In the genomic region with DNA sequence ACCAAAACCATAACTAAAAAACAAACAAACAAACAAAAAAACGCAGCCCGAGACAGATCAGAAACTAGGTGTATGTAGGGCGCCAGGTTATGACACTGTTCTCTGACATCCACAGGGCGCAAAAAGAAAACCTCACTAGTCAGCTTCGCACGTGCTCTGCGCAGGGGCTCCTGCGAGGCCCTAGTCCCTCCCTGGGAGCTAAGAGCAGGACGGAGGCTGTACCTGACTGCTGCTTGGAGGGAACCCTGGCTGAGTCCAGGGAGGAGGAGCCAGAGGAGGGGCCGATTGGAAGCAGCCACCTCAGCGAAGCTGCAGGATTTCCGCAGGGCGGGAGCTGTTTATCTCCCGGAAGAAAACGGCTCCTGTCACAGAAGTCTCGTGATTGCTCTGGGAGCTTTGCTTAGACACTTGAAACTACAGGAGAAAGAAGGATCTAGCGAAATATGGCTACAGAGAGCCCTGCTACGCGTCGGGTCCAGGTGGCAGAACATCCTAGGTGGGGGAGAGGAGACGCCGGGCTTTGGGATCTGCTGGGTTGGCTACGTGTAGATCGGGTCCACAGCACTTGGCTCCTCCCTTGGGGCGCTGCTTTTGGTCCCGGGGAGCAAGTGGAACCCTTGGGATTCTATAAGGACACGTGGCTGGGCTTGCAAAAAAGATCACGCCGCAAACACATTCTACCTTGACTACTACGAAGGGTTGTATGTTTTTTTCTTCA, we compare ENCODE assay signal across 8 cellular contexts. TPM values are rescaled to one million over a fixed set of nuclear protein-coding genes. Genes with fewer than 3 reads are reported as not detected.
DNase-seq lines count a peak whose midpoint lies in the region; ATAC-seq and TF ChIP-seq lines count a peak whose summit lies in the region.

Gene GALK2, plus strand, starts transcription at position 368 of the 718 bp plus-strand sequence. Its CDS starts 76 bp downstream, at position 444.

- peak; percentile 6 for TF ChIP-seq POLR2A in esophagus muscularis mucosa (IDR thresholded peaks at IDR 0.05; ENCODE audit: low read depth)

- H3K9me3 ChIP-seq in Panc1 (ENCODE audit: control insufficient read depth, insufficient read depth, low read depth, low read length) (no peaks in the 10 kb centered on the region), esophagus muscularis mucosa (no peaks in the 10 kb centered on the region)

- ATAC-seq in GM21576 (IDR thresholded peaks at IDR 0.05; ENCODE audit: unreplicated experiment) = peak; percentile 92
- ATAC-seq in Panc1 = peak; percentile 99

- POLR2A ChIA-PET in Panc1 (lab: Charles Lee) = interaction anchor here (0.8 kb wide), 1 partner anchor 15 kb away, joined by 3 read pairs; the partner anchor contains the start of gene COPS2

- peak within 1 kb of the TSS; percentile 91 to 98 for H3K4me3 ChIP-seq in Panc1 (ENCODE audit: low read depth in 2 of 2, low read length in 2 of 2)
- H3K4me3 ChIP-seq in esophagus muscularis mucosa = peak within 1 kb of the TSS; percentile 55 to 70 (median 67)

- H3K27ac ChIP-seq in Panc1 (ENCODE audit: low read length) (peak within 1 kb of the TSS; percentile 98), esophagus muscularis mucosa (replicated peaks in 1 of 4) (peak within 1 kb of the TSS; percentile 76 to 84 (median 78))

- 4% methylated on average over 30 of the region's 30 CpGs for WGBS in esophagus muscularis mucosa

- TF ChIP-seq EP300 in Ishikawa (IDR thresholded peaks at IDR 0.05; ENCODE audit: borderline replicate concordance) (no peak), esophagus muscularis mucosa (IDR thresholded peaks at IDR 0.05) (no peak)

- no TSS peak for BruUV-seq in Panc1 (replicated peaks; lab: Mats Ljungman, UMichigan)

- H3K36me3 ChIP-seq in Panc1 (ENCODE audit: control insufficient read depth, insufficient read depth, low read length) (no peaks in the 10 kb centered on the region), esophagus muscularis mucosa (no peaks in the 10 kb centered on the region)

- DNase-seq in DMS153 (lab: John Stamatoyannopoulos, UW) (peak; percentile 81), Panc1 (ENCODE audit: low read depth, low spot score) (peak; percentile 88), esophagus muscularis mucosa (ENCODE audit: extremely low spot score) (peak; percentile 94), myocyte (ENCODE audit: low read depth) (peak; percentile 75)
- DNase-seq in activated T-cell treated with anti-CD3 and anti-CD28 coated beads, Interleukin-2, amount 50 U/mL, for 48 hours = peak; percentile 82 to 88
- peak; percentile 49 to 80 for DNase-seq in stimulated activated CD8-positive, alpha-beta memory T cell treated with anti-CD3 and anti-CD28 coated beads, Interleukin-7, amount 100 ng/mL, for 48 hours (ENCODE audit: extremely low read depth in 1 of 2, low read depth in 1 of 2)

- intact Hi-C loops in Panc1 (cut with micrococcal nuclease; ENCODE audit: unreplicated experiment) (no loop called here), esophagus muscularis mucosa (cut with DNase I) (no loop called here)

- in situ Hi-C loops in Panc1 (cut with HindIII; ENCODE audit: low pct_unique_long_range_greater_than_20kb, low sequenced_read_pairs) = no loop called here

- no peak for TF ChIP-seq CTCF in Panc1 (IDR thresholded peaks at IDR 0.05)
- no peak for TF ChIP-seq CTCF in esophagus muscularis mucosa (IDR thresholded peaks at IDR 0.05)

- CTCF ChIA-PET in Panc1 (lab: Charles Lee) = interaction anchor here (0.6 to 0.9 kb wide), 3 partner anchors 24 to 302 kb away, joined by 3 to 4 read pairs (median 3); no protein-coding TSS in a partner anchor

- H3K4me1 ChIP-seq in Panc1 (ENCODE audit: control insufficient read depth, insufficient read depth, low read length) (peaks cover 15% of the 10 kb centered on the region), esophagus muscularis mucosa (peaks cover 8 to 20% (median 18%) of the 10 kb centered on the region in 4 donors)

- no peak for TF ChIP-seq RAD21 in Ishikawa (IDR thresholded peaks at IDR 0.05; ENCODE audit: low read depth)

- H3K27me3 ChIP-seq in Panc1 (ENCODE audit: control insufficient read depth, insufficient read depth, low read length) (no peaks in the 10 kb centered on the region), esophagus muscularis mucosa (no peaks in the 10 kb centered on the region)

TF ChIP-seq in Ishikawa, 13 proteins besides CTCF, POLR2A, EP300 and RAD21:
- TF ChIP-seq TEAD4 (IDR thresholded peaks at IDR 0.05) (peak; percentile 8; the same call in 1 of the 2 replicates), ZBTB7A (IDR thresholded peaks at IDR 0.05; ENCODE audit: low read depth) (no peak), FOXM1 (IDR thresholded peaks at IDR 0.05; ENCODE audit: borderline replicate concordance, low read depth) (no peak), YY1 (IDR thresholded peaks at IDR 0.05; ENCODE audit: low read depth) (no peak), NFIC (IDR thresholded peaks at IDR 0.05) (no peak), TAF1 (IDR thresholded peaks at IDR 0.05; ENCODE audit: low read depth) (no peak; the same call in none of the 2 replicates), CREB1 (IDR thresholded peaks at IDR 0.05; ENCODE audit: low read depth) (no peak; the same call in none of the 2 replicates), MAX (IDR thresholded peaks at IDR 0.05) (peak; percentile 99), CEBPB (IDR thresholded peaks at IDR 0.05) (no peak), EGR1 (IDR thresholded peaks at IDR 0.05) (no peak), TCF12 (IDR thresholded peaks at IDR 0.05; ENCODE audit: low read depth) (no peak)
- TF ChIP-seq, protein P1, sequence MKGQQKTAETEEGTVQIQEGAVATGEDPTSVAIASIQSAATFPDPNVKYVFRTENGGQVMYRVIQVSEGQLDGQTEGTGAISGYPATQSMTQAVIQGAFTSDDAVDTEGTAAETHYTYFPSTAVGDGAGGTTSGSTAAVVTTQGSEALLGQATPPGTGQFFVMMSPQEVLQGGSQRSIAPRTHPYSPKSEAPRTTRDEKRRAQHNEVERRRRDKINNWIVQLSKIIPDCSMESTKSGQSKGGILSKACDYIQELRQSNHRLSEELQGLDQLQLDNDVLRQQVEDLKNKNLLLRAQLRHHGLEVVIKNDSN (IDR thresholded peaks at IDR 0.05) = peak; percentile 21; the same call in 1 of the 2 replicates
- TF ChIP-seq, protein P2, sequence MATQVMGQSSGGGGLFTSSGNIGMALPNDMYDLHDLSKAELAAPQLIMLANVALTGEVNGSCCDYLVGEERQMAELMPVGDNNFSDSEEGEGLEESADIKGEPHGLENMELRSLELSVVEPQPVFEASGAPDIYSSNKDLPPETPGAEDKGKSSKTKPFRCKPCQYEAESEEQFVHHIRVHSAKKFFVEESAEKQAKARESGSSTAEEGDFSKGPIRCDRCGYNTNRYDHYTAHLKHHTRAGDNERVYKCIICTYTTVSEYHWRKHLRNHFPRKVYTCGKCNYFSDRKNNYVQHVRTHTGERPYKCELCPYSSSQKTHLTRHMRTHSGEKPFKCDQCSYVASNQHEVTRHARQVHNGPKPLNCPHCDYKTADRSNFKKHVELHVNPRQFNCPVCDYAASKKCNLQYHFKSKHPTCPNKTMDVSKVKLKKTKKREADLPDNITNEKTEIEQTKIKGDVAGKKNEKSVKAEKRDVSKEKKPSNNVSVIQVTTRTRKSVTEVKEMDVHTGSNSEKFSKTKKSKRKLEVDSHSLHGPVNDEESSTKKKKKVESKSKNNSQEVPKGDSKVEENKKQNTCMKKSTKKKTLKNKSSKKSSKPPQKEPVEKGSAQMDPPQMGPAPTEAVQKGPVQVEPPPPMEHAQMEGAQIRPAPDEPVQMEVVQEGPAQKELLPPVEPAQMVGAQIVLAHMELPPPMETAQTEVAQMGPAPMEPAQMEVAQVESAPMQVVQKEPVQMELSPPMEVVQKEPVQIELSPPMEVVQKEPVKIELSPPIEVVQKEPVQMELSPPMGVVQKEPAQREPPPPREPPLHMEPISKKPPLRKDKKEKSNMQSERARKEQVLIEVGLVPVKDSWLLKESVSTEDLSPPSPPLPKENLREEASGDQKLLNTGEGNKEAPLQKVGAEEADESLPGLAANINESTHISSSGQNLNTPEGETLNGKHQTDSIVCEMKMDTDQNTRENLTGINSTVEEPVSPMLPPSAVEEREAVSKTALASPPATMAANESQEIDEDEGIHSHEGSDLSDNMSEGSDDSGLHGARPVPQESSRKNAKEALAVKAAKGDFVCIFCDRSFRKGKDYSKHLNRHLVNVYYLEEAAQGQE (IDR thresholded peaks at IDR 0.05; ENCODE audit: low read depth) = no peak

RNA-seq across cellular contexts. Expression of gene GALK2, which starts in this region (rescaled TPM):
- total RNA-seq in Panc1 (2021; ENCODE audit: unreplicated experiment) = 35.0 TPM
- polyA plus RNA-seq in Panc1 (2012; ENCODE audit: insufficient read length) = 26.5 TPM
- 10 to 100 TPM; 34.5 to 50.3 (median 41.5) TPM for total RNA-seq in esophagus muscularis mucosa
- 25.2 and 34.6 TPM in 2 replicates for total RNA-seq in myocyte
- polyA plus RNA-seq in myocyte (2012) = 18.4 TPM

Comparison
In these comparisons a context has a peak if more than half of its experiments do, and no peak if none do; other contexts are left out.
1. Peak in every context shown above with its lines: DNase-seq, ATAC-seq, H3K4me3 ChIP-seq and H3K27ac ChIP-seq.